8 cellular contexts compared by ENCODE assay signal in genomic region chr20:33664085-33664761, GRCh38. TPM values are rescaled to one million over a fixed set of nuclear protein-coding genes. Genes with fewer than 3 reads are reported as not detected.
DNase-seq lines count a peak whose midpoint lies in the region; ATAC-seq and TF ChIP-seq lines count a peak whose summit lies in the region.

No MANE protein-coding gene starts in this region.

- CTCF ChIA-PET in Caco-2 (lab: Charles Lee), result interaction anchor here (2.0 to 6.5 kb wide), 2 partner anchors 10 to 207 kb away, joined by 16 to 127 read pairs; no protein-coding TSS in a partner anchor

- intact Hi-C loops in Caco-2 (cut with micrococcal nuclease; ENCODE audit: unreplicated experiment), result no loop called here

- no peaks in the 10 kb centered on the region for H3K79me2 ChIP-seq in OCI-LY1 (ENCODE audit: insufficient read depth, low read length)
- H3K79me2 ChIP-seq in parathyroid adenoma, result no peaks in the 10 kb centered on the region

- H3K4me2 ChIP-seq in OCI-LY1 (ENCODE audit: low read length), result peak overlapping the region; percentile 85
- H3K4me2 ChIP-seq in parathyroid adenoma (ENCODE audit: low read length), result peak overlapping the region; percentile 92

- H3K9me3 Mint-ChIP-seq in Caco-2 (ENCODE audit: unreplicated experiment), result no peaks in the 10 kb centered on the region

- H3F3A ChIP-seq in OCI-LY1 (ENCODE audit: insufficient read depth, low read length), result no peaks in the 10 kb centered on the region

- H3K36me3 Mint-ChIP-seq in Caco-2 (ENCODE audit: insufficient read depth, unreplicated experiment), result peaks cover 80% of the 10 kb centered on the region

- H3K27ac ChIP-seq in OCI-LY1 (ENCODE audit: low read depth, low read length, poor library complexity, severe bottlenecking), result peak overlapping the region; percentile 79
- peak overlapping the region; percentile 60 for H3K27ac ChIP-seq in parathyroid adenoma

- H3K9me2 ChIP-seq in OCI-LY1 (ENCODE audit: low read depth, low read length), result no peaks in the 10 kb centered on the region

- H4K20me1 ChIP-seq in OCI-LY1 (ENCODE audit: insufficient read depth, low read length), result no peaks in the 10 kb centered on the region

- DNase-seq in Caco-2 (no peak), GM10266 (ENCODE audit: extremely low spot score) (no peak), dermis blood vessel endothelial cell (no peak), Kasumi-1 (lab: John Stamatoyannopoulos, UW) (no peak)

- H3K27me3 Mint-ChIP-seq in Caco-2 (ENCODE audit: insufficient read depth, unreplicated experiment), result no peaks in the 10 kb centered on the region

- BruUV-seq in Caco-2 (replicated peaks; lab: Mats Ljungman, UMichigan), result no TSS peak

- H2AFZ ChIP-seq in OCI-LY1 (ENCODE audit: low read length), result no peak overlapping the region
- H2AFZ ChIP-seq in parathyroid adenoma, result peak overlapping the region; percentile 93

- H3K4me3 ChIP-seq in Caco-2 (ENCODE audit: low read depth, low read length) (peak overlapping the region; percentile 86), OCI-LY1 (ENCODE audit: low read depth, low read length, poor library complexity, severe bottlenecking) (peak overlapping the region; percentile 70), endocrine pancreas (ENCODE audit: control insufficient read depth, insufficient read depth, low read length) (peak overlapping the region; percentile 37), parathyroid adenoma (ENCODE audit: low read depth, low read length) (peak overlapping the region; percentile 70)

- TF ChIP-seq CTCF in Caco-2 (IDR thresholded peaks at IDR 0.05; ENCODE audit: insufficient read depth in 1 of 2, low read depth in 1 of 2, low read length in 1 of 2, severe bottlenecking in 1 of 2, unreplicated experiment in 1 of 2), result no peak
- no peak for TF ChIP-seq CTCF in OCI-LY1 (IDR thresholded peaks at IDR 0.05; ENCODE audit: low read length)
- no peak for TF ChIP-seq CTCF in parathyroid adenoma (IDR thresholded peaks at IDR 0.05)
- TF ChIP-seq CTCF in GM10266 (IDR thresholded peaks at IDR 0.05; ENCODE audit: control insufficient read depth, insufficient read depth, low read depth, missing control alignments), result no peak

- peaks cover 16% of the 10 kb centered on the region for H3K4me1 Mint-ChIP-seq in Caco-2 (ENCODE audit: low read depth, unreplicated experiment)

- H3K9me3 ChIP-seq in Caco-2, result no peaks in the 10 kb centered on the region
- no peaks in the 10 kb centered on the region for H3K9me3 ChIP-seq in OCI-LY1 (ENCODE audit: low read length)
- no peaks in the 10 kb centered on the region for H3K9me3 ChIP-seq in endocrine pancreas (ENCODE audit: control insufficient read depth, low read length)
- no peaks in the 10 kb centered on the region for H3K9me3 ChIP-seq in parathyroid adenoma (ENCODE audit: control insufficient read depth, low read length)

- no peak for ATAC-seq in HG03457 (IDR thresholded peaks at IDR 0.05; ENCODE audit: unreplicated experiment)

- H3K4me1 ChIP-seq in Caco-2, result peaks cover 25% of the 10 kb centered on the region
- peaks cover 73% of the 10 kb centered on the region for H3K4me1 ChIP-seq in OCI-LY1 (ENCODE audit: insufficient read depth, low read length, severe bottlenecking)
- no peaks in the 10 kb centered on the region for H3K4me1 ChIP-seq in endocrine pancreas (ENCODE audit: control insufficient read depth, insufficient read depth, low read length)
- H3K4me1 ChIP-seq in parathyroid adenoma, result peaks cover 21% of the 10 kb centered on the region

- H3K27me3 ChIP-seq in Caco-2 (replicated peaks; ENCODE audit: control insufficient read depth, insufficient read depth, low read length) (no peaks in the 10 kb centered on the region), OCI-LY1 (ENCODE audit: insufficient read depth, low read length) (no peaks in the 10 kb centered on the region), endocrine pancreas (ENCODE audit: control insufficient read depth, insufficient read depth, low read length) (no peaks in the 10 kb centered on the region), parathyroid adenoma (ENCODE audit: control insufficient read depth, insufficient read depth, low read length) (no peaks in the 10 kb centered on the region)

- POLR2A ChIA-PET in Caco-2 (lab: Charles Lee), result interaction anchor here (0.6 to 2.3 kb wide), 7 partner anchors 10 to 174 kb away, joined by 5 to 26 read pairs (median 7); partner anchors contain the start of genes CBFA2T2, PXMP4 and ZNF341

- peak overlapping the region; percentile 86 for H3K27ac Mint-ChIP-seq in Caco-2 (ENCODE audit: unreplicated experiment)

- H3K36me3 ChIP-seq in Caco-2 (ENCODE audit: control insufficient read depth, insufficient read depth, low read length) (peaks cover 8% of the 10 kb centered on the region), OCI-LY1 (ENCODE audit: insufficient read depth, low read length) (peaks cover 48% of the 10 kb centered on the region), endocrine pancreas (ENCODE audit: control insufficient read depth, insufficient read depth, low read length) (no peaks in the 10 kb centered on the region), parathyroid adenoma (ENCODE audit: control insufficient read depth, insufficient read depth, low read length) (no peaks in the 10 kb centered on the region)

- peak overlapping the region; percentile 86 for H3K9ac ChIP-seq in OCI-LY1 (ENCODE audit: low read length)
- peak overlapping the region; percentile 80 for H3K9ac ChIP-seq in endocrine pancreas (ENCODE audit: control insufficient read depth, insufficient read depth, low read length)
- peak overlapping the region; percentile 32 for H3K9ac ChIP-seq in parathyroid adenoma

- H3K4me3 Mint-ChIP-seq in Caco-2 (ENCODE audit: unreplicated experiment), result peak overlapping the region; percentile 84

RNA-seq across cellular contexts. Expression of gene C20orf144, which starts 2.1 kb away (rescaled TPM):
- total RNA-seq in Caco-2 (2022), result 0.18 and 0.51 TPM in 2 replicates
- 0.05 TPM in 1 of 2 replicates, not detected in the other for total RNA-seq in dermis blood vessel endothelial cell

RNA-seq across cellular contexts. Expression of gene ACTL10, which starts 2.5 kb away (rescaled TPM):
- total RNA-seq in Caco-2 (2022) (3.4 and 4.5 TPM in 2 replicates), dermis blood vessel endothelial cell (1.9 and 2.2 TPM in 2 replicates)

RNA-seq across cellular contexts. Expression of gene NECAB3, which starts 10.0 kb away (rescaled TPM):
- total RNA-seq in Caco-2 (2022) (98.4 and 105 TPM in 2 replicates), dermis blood vessel endothelial cell (10.2 and 12.4 TPM in 2 replicates)

RNA-seq across cellular contexts. Expression of gene E2F1, which starts 22.0 kb away (rescaled TPM):
- total RNA-seq in Caco-2 (2022) (67.5 and 74.7 TPM in 2 replicates), dermis blood vessel endothelial cell (11.2 and 16.1 TPM in 2 replicates)

RNA-seq across cellular contexts. Expression of gene PXMP4, which starts 55.9 kb away (rescaled TPM):
- total RNA-seq in Caco-2 (2022), result 37.3 and 39.5 TPM in 2 replicates
- total RNA-seq in dermis blood vessel endothelial cell, result 4.3 and 5.0 TPM in 2 replicates

Comparison
In these comparisons a context has a peak if more than half of its experiments do, and no peak if none do; other contexts are left out.
1. H3K9ac ChIP-seq: peak in every context shown above with its lines; median percentile 86 in OCI-LY1; 80 in endocrine pancreas; 32 in parathyroid adenoma.